Comparison of ENCODE assay signal across 39 cellular contexts in genomic region chr5:163832155-163832554, GRCh38.
"Had no signal": no experiment of that assay in that cellular context is flagged by ENCODE, and none has a peak within 500 bp of the region (broad histone marks: within the 10 kb centered on the region; RNA-seq: fewer than 3 reads in every experiment).

No MANE protein-coding gene starts in this region.

- H3K36me3 ChIP-seq: adrenal gland, ascending aorta, brain microvascular endothelial cell, breast epithelium, cardiac muscle cell had no signal

- H3K4me1 ChIP-seq: adrenal gland, ascending aorta, body of pancreas, breast epithelium had no signal

- H3K4me3 ChIP-seq: adrenal gland, ascending aorta, body of pancreas, breast epithelium, cardiac muscle cell had no signal

- H3K27ac ChIP-seq: adrenal gland, ascending aorta, body of pancreas, brain microvascular endothelial cell, breast epithelium, cardiac muscle cell had no signal

- H3K27ac Mint-ChIP-seq: activated naive CD4-positive, alpha-beta T cell treated with anti-CD3 and anti-CD28 coated beads for 36 hours; activated naive CD4-positive, alpha-beta T cell treated with anti-CD3 and anti-CD28 coated beads, Interleukin-2, amount 10 ng/mL, durations not matched to agents 7 days and 5 days; activated naive CD4-positive, alpha-beta T cell treated with anti-CD3 and anti-CD28 coated beads, Interleukin-2, amount 50 U/mL, for 24 hours; activated naive CD4-positive, alpha-beta T cell treated with anti-CD3 and anti-CD28 coated beads, Interleukin-2, amount 50 U/mL, for 72 hours; activated naive CD8-positive, alpha-beta T cell; activated naive CD8-positive, alpha-beta T cell treated with anti-CD3 and anti-CD28 coated beads for 36 hours; activated naive CD8-positive, alpha-beta T cell treated with anti-CD3 and anti-CD28 coated beads, Interleukin-2, amount 10 ng/mL, durations not matched to agents 7 days and 5 days; activated naive CD8-positive, alpha-beta T cell treated with anti-CD3 and anti-CD28 coated beads, Interleukin-2, amount 50 U/mL, for 24 hours; activated T-cell treated with anti-CD3 and anti-CD28 coated beads, Interleukin-2, amount 50 U/mL, for 24 hours; activated T-cell treated with anti-CD3 and anti-CD28 coated beads, Interleukin-2, amount 50 U/mL, for 72 hours; activated T-helper 1 cell treated with anti-CD3 and anti-CD28 coated beads, Interleukin-12 subunit alpha, Interleukin-12 subunit beta, Interleukin-2, Interleukin-4 antibody, amounts not matched to agents 30 ng/mL and 10 ng/mL and 1 ng/mL, durations not matched to agents 14 hours and 24 hours and 36 hours; activated T-helper 17 cell treated with anti-CD3 and anti-CD28 coated beads, Interleukin-2, amount 50 U/mL, for 72 hours; activated T-helper 2 cell treated with anti-CD3 and anti-CD28 coated beads, Interferon-gamma antibody, Interleukin-2, Interleukin-4, amounts not matched to agents 10 μg/mL and 5 μg/mL and 100 μg/mL, durations not matched to agents 14 hours and 24 hours and 36 hours; brain had no signal

- ATAC-seq: activated naive CD4-positive, alpha-beta T cell treated with anti-CD3 and anti-CD28 coated beads, Interleukin-2, amount 50 U/mL, for 72 hours; activated naive CD8-positive, alpha-beta T cell treated with anti-CD3 and anti-CD28 coated beads, Interleukin-2, amount 50 U/mL, for 24 hours; activated T-cell treated with anti-CD3 and anti-CD28 coated beads, Interleukin-2, amount 50 U/mL, for 4 hours; activated T-cell treated with anti-CD3 and anti-CD28 coated beads, Interleukin-2, amount 50 U/mL, for 72 hours; activated T-helper 17 cell treated with anti-CD3 and anti-CD28 coated beads, Interleukin-2, amount 50 U/mL, for 72 hours; body of pancreas had no signal

- H3K27me3 Mint-ChIP-seq: activated naive CD4-positive, alpha-beta T cell treated with anti-CD3 and anti-CD28 coated beads, Interleukin-2, amount 10 ng/mL, durations not matched to agents 7 days and 5 days; activated naive CD4-positive, alpha-beta T cell treated with anti-CD3 and anti-CD28 coated beads, Interleukin-2, amount 50 U/mL, for 24 hours; activated naive CD8-positive, alpha-beta T cell; activated naive CD8-positive, alpha-beta T cell treated with anti-CD3 and anti-CD28 coated beads for 36 hours; activated naive CD8-positive, alpha-beta T cell treated with anti-CD3 and anti-CD28 coated beads, Interleukin-2, amount 10 ng/mL, durations not matched to agents 7 days and 5 days; activated naive CD8-positive, alpha-beta T cell treated with anti-CD3 and anti-CD28 coated beads, Interleukin-2, amount 50 U/mL, for 24 hours; activated T-cell treated with anti-CD3 and anti-CD28 coated beads, Interleukin-2, amount 50 U/mL, for 24 hours; activated T-helper 17 cell treated with anti-CD3 and anti-CD28 coated beads, Interleukin-2, amount 50 U/mL, for 72 hours; central memory CD8-positive, alpha-beta T cell had no signal

- DNase-seq: activated effector memory CD4-positive, alpha-beta T cell treated with anti-CD3 and anti-CD28 coated beads, Interleukin-2, amount 50 U/mL, for 16 hours; activated effector memory CD4-positive, alpha-beta T cell treated with Interleukin-2 at 50 U/mL for 16 hours; activated gamma-delta T cell; activated gamma-delta T cell treated with Interleukin-2 at 50 U/mL for 16 hours; activated naive CD4-positive, alpha-beta T cell; activated naive CD4-positive, alpha-beta T cell treated with anti-CD3 and anti-CD28 coated beads for 36 hours; activated naive CD4-positive, alpha-beta T cell treated with anti-CD3 and anti-CD28 coated beads, Interleukin-2, amount 10 ng/mL, durations not matched to agents 7 days and 5 days; activated naive CD4-positive, alpha-beta T cell treated with anti-CD3 and anti-CD28 coated beads, Interleukin-2, amount 50 U/mL, for 16 hours; activated naive CD4-positive, alpha-beta T cell treated with Interleukin-2 at 50 U/mL for 16 hours; activated naive CD8-positive, alpha-beta T cell treated with anti-CD3 and anti-CD28 coated beads for 36 hours; activated naive CD8-positive, alpha-beta T cell treated with anti-CD3 and anti-CD28 coated beads, Interleukin-2, amount 10 ng/mL, durations not matched to agents 7 days and 5 days; activated naive CD8-positive, alpha-beta T cell treated with anti-CD3 and anti-CD28 coated beads, Interleukin-2, amount 50 U/mL, for 24 hours; activated T-cell treated with anti-CD3 and anti-CD28 coated beads for 4 hours; activated T-cell treated with anti-CD3 and anti-CD28 coated beads, Interleukin-2, amount 50 U/mL, for 1 hour; activated T-cell treated with anti-CD3 and anti-CD28 coated beads, Interleukin-2, amount 50 U/mL, for 24 hours; activated T-cell treated with anti-CD3 and anti-CD28 coated beads, Interleukin-2, amount 50 U/mL, for 4 hours; activated T-cell treated with anti-CD3 and anti-CD28 coated beads, Interleukin-2, amount 50 U/mL, for 48 hours; activated T-cell treated with anti-CD3 and anti-CD28 coated beads, Interleukin-2, amount 50 U/mL, for 72 hours; adrenal gland; amniotic stem cell; amygdala; anterior cingulate cortex; aorta; body of pancreas; brain microvascular endothelial cell; caudate nucleus; central memory CD4-positive, alpha-beta T cell; cerebellar nuclear complex had no signal

- H3K4me3 Mint-ChIP-seq: activated naive CD4-positive, alpha-beta T cell treated with anti-CD3 and anti-CD28 coated beads for 36 hours; activated naive CD4-positive, alpha-beta T cell treated with anti-CD3 and anti-CD28 coated beads, Interleukin-2, amount 10 ng/mL, durations not matched to agents 7 days and 5 days; activated naive CD4-positive, alpha-beta T cell treated with anti-CD3 and anti-CD28 coated beads, Interleukin-2, amount 50 U/mL, for 24 hours; activated naive CD8-positive, alpha-beta T cell; activated naive CD8-positive, alpha-beta T cell treated with anti-CD3 and anti-CD28 coated beads for 36 hours; activated naive CD8-positive, alpha-beta T cell treated with anti-CD3 and anti-CD28 coated beads, Interleukin-2, amount 10 ng/mL, durations not matched to agents 7 days and 5 days; activated naive CD8-positive, alpha-beta T cell treated with anti-CD3 and anti-CD28 coated beads, Interleukin-2, amount 50 U/mL, for 24 hours; activated T-cell treated with anti-CD3 and anti-CD28 coated beads, Interleukin-2, amount 50 U/mL, for 24 hours; activated T-cell treated with anti-CD3 and anti-CD28 coated beads, Interleukin-2, amount 50 U/mL, for 4 hours; activated T-cell treated with anti-CD3 and anti-CD28 coated beads, Interleukin-2, amount 50 U/mL, for 72 hours; activated T-helper 1 cell treated with anti-CD3 and anti-CD28 coated beads, Interleukin-12 subunit alpha, Interleukin-12 subunit beta, Interleukin-2, Interleukin-4 antibody, amounts not matched to agents 30 ng/mL and 10 ng/mL and 1 ng/mL, durations not matched to agents 14 hours and 24 hours and 36 hours; activated T-helper 17 cell treated with anti-CD3 and anti-CD28 coated beads, Interleukin-2, amount 50 U/mL, for 72 hours; brain; central memory CD8-positive, alpha-beta T cell had no signal

- H3K27me3 ChIP-seq: adrenal gland, ascending aorta, body of pancreas, brain microvascular endothelial cell, breast epithelium, cardiac muscle cell had no signal

- H3K9me3 Mint-ChIP-seq: activated naive CD4-positive, alpha-beta T cell treated with anti-CD3 and anti-CD28 coated beads for 36 hours; activated naive CD4-positive, alpha-beta T cell treated with anti-CD3 and anti-CD28 coated beads, Interleukin-2, amount 10 ng/mL, durations not matched to agents 7 days and 5 days; activated naive CD4-positive, alpha-beta T cell treated with anti-CD3 and anti-CD28 coated beads, Interleukin-2, amount 50 U/mL, for 24 hours; activated naive CD8-positive, alpha-beta T cell treated with anti-CD3 and anti-CD28 coated beads, Interleukin-2, amount 10 ng/mL, durations not matched to agents 7 days and 5 days; activated T-helper 1 cell treated with anti-CD3 and anti-CD28 coated beads, Interleukin-12 subunit alpha, Interleukin-12 subunit beta, Interleukin-2, Interleukin-4 antibody, amounts not matched to agents 30 ng/mL and 10 ng/mL and 1 ng/mL, durations not matched to agents 14 hours and 24 hours and 36 hours; activated T-helper 2 cell treated with anti-CD3 and anti-CD28 coated beads, Interferon-gamma antibody, Interleukin-2, Interleukin-4, amounts not matched to agents 10 μg/mL and 5 μg/mL and 100 μg/mL, durations not matched to agents 14 hours and 24 hours and 36 hours had no signal

- H3K4me1 Mint-ChIP-seq: activated naive CD4-positive, alpha-beta T cell treated with anti-CD3 and anti-CD28 coated beads, Interleukin-2, amount 10 ng/mL, durations not matched to agents 7 days and 5 days; activated naive CD4-positive, alpha-beta T cell treated with anti-CD3 and anti-CD28 coated beads, Interleukin-2, amount 50 U/mL, for 24 hours; activated naive CD8-positive, alpha-beta T cell treated with anti-CD3 and anti-CD28 coated beads for 36 hours; activated naive CD8-positive, alpha-beta T cell treated with anti-CD3 and anti-CD28 coated beads, Interleukin-2, amount 10 ng/mL, durations not matched to agents 7 days and 5 days; activated naive CD8-positive, alpha-beta T cell treated with anti-CD3 and anti-CD28 coated beads, Interleukin-2, amount 50 U/mL, for 24 hours; activated T-helper 17 cell treated with anti-CD3 and anti-CD28 coated beads, Interleukin-2, amount 50 U/mL, for 72 hours; brain; central memory CD8-positive, alpha-beta T cell had no signal

- H3K9me3 ChIP-seq: adrenal gland, ascending aorta, body of pancreas, breast epithelium had no signal

- H3K36me3 Mint-ChIP-seq: activated naive CD4-positive, alpha-beta T cell treated with anti-CD3 and anti-CD28 coated beads, Interleukin-2, amount 10 ng/mL, durations not matched to agents 7 days and 5 days; activated naive CD4-positive, alpha-beta T cell treated with anti-CD3 and anti-CD28 coated beads, Interleukin-2, amount 50 U/mL, for 24 hours; activated naive CD4-positive, alpha-beta T cell treated with anti-CD3 and anti-CD28 coated beads, Interleukin-2, amount 50 U/mL, for 72 hours; activated naive CD8-positive, alpha-beta T cell; activated naive CD8-positive, alpha-beta T cell treated with anti-CD3 and anti-CD28 coated beads for 36 hours; activated naive CD8-positive, alpha-beta T cell treated with anti-CD3 and anti-CD28 coated beads, Interleukin-2, amount 10 ng/mL, durations not matched to agents 7 days and 5 days; brain had no signal
